ENCODE assay signal across 14 cellular contexts in the genomic region with DNA sequence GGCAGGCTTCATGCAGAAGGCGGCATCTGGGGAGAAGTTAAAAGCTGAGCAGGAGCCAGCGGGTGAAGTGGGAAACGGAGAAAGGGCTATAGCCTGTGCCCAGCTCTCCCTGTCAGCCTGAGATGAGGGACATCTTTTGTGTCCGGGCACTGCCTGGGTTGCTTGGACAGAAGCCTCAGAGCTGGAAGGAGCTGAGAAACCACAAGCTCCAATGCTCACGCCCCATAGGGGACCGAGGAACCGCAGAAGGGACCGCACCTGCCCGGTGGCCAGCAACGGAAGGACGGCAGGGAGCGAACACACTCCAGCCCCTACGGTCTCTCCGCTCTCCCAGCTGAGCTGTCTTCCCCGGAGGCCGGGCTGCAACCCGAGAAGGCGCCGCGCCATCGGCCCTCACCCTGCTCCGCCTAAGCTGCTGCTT.
DNase-seq lines count a peak whose midpoint lies in the region; ATAC-seq and TF ChIP-seq lines count a peak whose summit lies in the region.
"Had no signal": no experiment of that assay in that cellular context is flagged by ENCODE, and none has a peak within 500 bp of the region (broad histone marks: within the 10 kb centered on the region; RNA-seq: fewer than 3 reads in every experiment).

No MANE protein-coding gene starts in this region.

- DNase-seq in HT-29 (ENCODE audit: low spot score) (peak; percentile 6), choroid plexus epithelial cell (ENCODE audit: low read depth) (peak; percentile 56), iris pigment epithelial cell (ENCODE audit: low read depth) (peak; percentile 57), suprapubic skin (ENCODE audit: low spot score in 2 of 2) (peak; percentile 59 to 75), anterior cingulate cortex (lab: John Stamatoyannopoulos, UW) (no peak), pons (ENCODE audit: low spot score) (no peak)
- DNase-seq: activated T-cell treated with anti-CD3 and anti-CD28 coated beads, Interleukin-2, amount 50 U/mL, for 4 hours; CD8-positive, alpha-beta memory T cell; Karpas-422; mucosa of descending colon; NCI-H2029 treated with DMSO at 0.1 percent for 48 hours had no signal

- no peak for TF ChIP-seq POLR2A in suprapubic skin (IDR thresholded peaks at IDR 0.05)
- no peak for TF ChIP-seq POLR2A in GM18505 (IDR thresholded peaks at IDR 0.05; ENCODE audit: borderline replicate concordance, extremely low read depth, insufficient read depth, insufficient read length)

- no peak for TF ChIP-seq CTCF in choroid plexus epithelial cell (conservative IDR thresholded peaks at IDR 0.05; ENCODE audit: low read depth, low read length)
- TF ChIP-seq CTCF in suprapubic skin (IDR thresholded peaks at IDR 0.05) = no peak

- no peaks in the 10 kb centered on the region for H3K27me3 ChIP-seq in suprapubic skin
- H3K27me3 ChIP-seq: sigmoid colon had no signal

- H3K4me1 ChIP-seq in suprapubic skin = peaks cover 7% of the 10 kb centered on the region

- no peak overlapping the region for H3K27ac ChIP-seq in suprapubic skin
- H3K27ac ChIP-seq: SK-N-MC had no signal

- no peak for ATAC-seq in GM18505 (IDR thresholded peaks at IDR 0.05; ENCODE audit: unreplicated experiment)
- ATAC-seq: activated T-cell treated with anti-CD3 and anti-CD28 coated beads, Interleukin-2, amount 50 U/mL, for 4 hours; mucosa of descending colon had no signal

- H3K36me3 ChIP-seq in suprapubic skin = no peaks in the 10 kb centered on the region
- H3K36me3 ChIP-seq: sigmoid colon had no signal

- no peak overlapping the region for H3K4me3 ChIP-seq in choroid plexus epithelial cell (ENCODE audit: low read depth, low read length)
- no peak overlapping the region for H3K4me3 ChIP-seq in suprapubic skin
- H3K4me3 ChIP-seq: mucosa of descending colon, sigmoid colon, SK-N-MC had no signal

- 59% methylated on average over 22 of the region's 22 CpGs for WGBS in suprapubic skin

- no peak for TF ChIP-seq EP300 in suprapubic skin (IDR thresholded peaks at IDR 0.05)

- no peaks in the 10 kb centered on the region for H3K9me3 ChIP-seq in suprapubic skin
- H3K9me3 ChIP-seq: mucosa of descending colon, sigmoid colon had no signal

Comparison
In these comparisons a context has a peak if more than half of its experiments do, and no peak if none do; other contexts are left out.
1. DNase-seq: peak in HT-29 (single experiment), choroid plexus epithelial cell (single experiment), iris pigment epithelial cell (single experiment) and suprapubic skin (2 of 2); none in anterior cingulate cortex (0 of 58) and pons (single experiment).